18 cellular contexts compared by ENCODE assay signal in the genomic region with DNA sequence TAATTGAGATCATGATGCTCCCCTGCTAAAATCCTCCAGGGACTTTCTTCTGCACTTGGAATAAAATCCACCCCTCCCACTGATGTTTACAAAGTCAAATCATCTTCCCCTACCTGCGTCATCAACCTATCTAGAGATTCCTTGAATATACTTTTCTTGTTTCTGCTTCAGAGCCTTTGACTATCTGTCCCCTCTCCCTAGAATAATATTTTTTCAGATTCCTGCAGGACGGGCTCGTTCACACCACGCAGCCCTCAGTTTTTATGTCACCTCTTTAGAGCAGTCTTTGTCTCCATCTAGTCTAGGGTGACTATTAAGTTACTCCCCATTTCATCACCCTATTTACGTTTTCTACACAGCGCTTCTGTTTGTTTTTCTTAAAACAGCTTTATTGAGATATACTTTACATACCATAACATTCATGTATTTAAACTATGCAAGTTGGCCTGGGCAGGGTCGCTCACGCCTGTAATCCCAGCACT.
DNase-seq lines count a peak whose midpoint lies in the region; ATAC-seq, FAIRE-seq and TF ChIP-seq lines count a peak whose summit lies in the region.
"Had no signal": no experiment of that assay in that cellular context is flagged by ENCODE, and none has a peak within 500 bp of the region (broad histone marks: within the 10 kb centered on the region; RNA-seq: fewer than 3 reads in every experiment).

No MANE protein-coding gene starts in this region.

- WGBS in right lobe of liver (ENCODE audit: insufficient coverage, low coverage, low lambda C conversion rate, missing lambda C conversion rate) = 85% methylated on average over 8 of the region's 8 CpGs

- TF ChIP-seq CTCF in fibroblast of mammary gland (conservative IDR thresholded peaks at IDR 0.05; ENCODE audit: control insufficient read depth, insufficient read depth, low read depth, low read length) (no peak), left lung (IDR thresholded peaks at IDR 0.05) (no peak), right lobe of liver (IDR thresholded peaks at IDR 0.05) (no peak), lower lobe of right lung (IDR thresholded peaks at IDR 0.05) (no peak)

- TF ChIP-seq POLR2A in right lobe of liver (IDR thresholded peaks at IDR 0.05) = no peak

- intact Hi-C loops in sciatic nerve (cut with DNase I) = no loop called here
- intact Hi-C loops in left lung (cut with DNase I) = no loop called here
- intact Hi-C loops in right lobe of liver (cut with DNase I) = no loop called here
- intact Hi-C loops in lower lobe of right lung (cut with DNase I) = no loop called here

- no peaks in the 10 kb centered on the region for H3K9me3 ChIP-seq in left lung
- H3K9me3 ChIP-seq in right lobe of liver = no peaks in the 10 kb centered on the region
- H3K9me3 ChIP-seq in lower lobe of right lung = no peaks in the 10 kb centered on the region
- H3K9me3 ChIP-seq: HAP-1 had no signal

- no peak for FAIRE-seq in urothelium cell line (lab: Jason Lieb, UNC)
- FAIRE-seq: A204.1, GM12878 had no signal

- H3K36me3 ChIP-seq in left lung (no peaks in the 10 kb centered on the region), right lobe of liver (no peaks in the 10 kb centered on the region), lower lobe of right lung (no peaks in the 10 kb centered on the region)
- H3K36me3 ChIP-seq: HAP-1 had no signal

- DNase-seq in DMS53 treated with DMSO at 0.1 percent for 48 hours (lab: John Stamatoyannopoulos, UW; ENCODE audit: unreplicated experiment) = peak; percentile 17
- peak; percentile 97 to 98 for DNase-seq in NCI-H526 (lab: John Stamatoyannopoulos, UW)
- peak; percentile 53 for DNase-seq in fibroblast of mammary gland (ENCODE audit: low read depth)
- DNase-seq in sciatic nerve (ENCODE audit: low spot score) = no peak
- DNase-seq in left lung = no peak
- DNase-seq in right lobe of liver = no peak
- DNase-seq in lower lobe of right lung = no peak
- DNase-seq in urothelium cell line (ENCODE audit: low spot score) = no peak
- DNase-seq: DND-41, Karpas-422, MV-4-11, NCI-H1105 treated with DMSO at 0.1 percent for 48 hours, NCI-H2029 treated with DMSO at 0.1 percent for 48 hours, Right ventricle myocardium superior had no signal

- no peaks in the 10 kb centered on the region for H3K4me1 ChIP-seq in left lung
- no peaks in the 10 kb centered on the region for H3K4me1 ChIP-seq in right lobe of liver
- no peaks in the 10 kb centered on the region for H3K4me1 ChIP-seq in lower lobe of right lung
- H3K4me1 ChIP-seq: HAP-1 had no signal

- H3K4me3 ChIP-seq in fibroblast of mammary gland (ENCODE audit: control insufficient read depth, low read depth, low read length) (no peak overlapping the region), left lung (no peak overlapping the region), right lobe of liver (no peak overlapping the region), lower lobe of right lung (no peak overlapping the region)
- H3K4me3 ChIP-seq: GM12878, GM23338, HAP-1 had no signal

- ATAC-seq in sciatic nerve = peak; percentile 71
- no peak for ATAC-seq in left lung
- ATAC-seq in right lobe of liver = no peak
- ATAC-seq in lower lobe of right lung = no peak
- ATAC-seq: GM12878, GM23338 had no signal

- H3K27me3 ChIP-seq in left lung (no peaks in the 10 kb centered on the region), right lobe of liver (no peaks in the 10 kb centered on the region), lower lobe of right lung (ENCODE audit: low read depth) (no peaks in the 10 kb centered on the region)

- no peak overlapping the region for H3K27ac ChIP-seq in left lung
- H3K27ac ChIP-seq in right lobe of liver = no peak overlapping the region
- H3K27ac ChIP-seq in lower lobe of right lung = no peak overlapping the region

Comparison
In these comparisons a context has a peak if more than half of its experiments do, and no peak if none do; other contexts are left out.
1. DNase-seq: peak in DMS53 treated with DMSO at 0.1 percent for 48 hours (single experiment), NCI-H526 (2 of 2) and fibroblast of mammary gland (single experiment); none in sciatic nerve (single experiment), left lung (0 of 2), right lobe of liver (0 of 3), lower lobe of right lung (single experiment) and urothelium cell line (single experiment).